Comparison of ENCODE assay signal across 32 cellular contexts in genomic region chr6:107682721-107683120, GRCh38.
"Had no signal": no experiment of that assay in that cellular context is flagged by ENCODE, and none has a peak within 500 bp of the region (broad histone marks: within the 10 kb centered on the region; RNA-seq: fewer than 3 reads in every experiment).

No MANE protein-coding gene starts in this region.

- H3K27me3 ChIP-seq: adrenal gland, ascending aorta, body of pancreas, brain microvascular endothelial cell, breast epithelium, cardiac muscle cell had no signal

- ATAC-seq: activated naive CD4-positive, alpha-beta T cell treated with anti-CD3 and anti-CD28 coated beads, Interleukin-2, amount 50 U/mL, for 72 hours; activated naive CD8-positive, alpha-beta T cell treated with anti-CD3 and anti-CD28 coated beads, Interleukin-2, amount 50 U/mL, for 24 hours; activated T-cell treated with anti-CD3 and anti-CD28 coated beads, Interleukin-2, amount 50 U/mL, for 4 hours; activated T-cell treated with anti-CD3 and anti-CD28 coated beads, Interleukin-2, amount 50 U/mL, for 72 hours; activated T-helper 17 cell treated with anti-CD3 and anti-CD28 coated beads, Interleukin-2, amount 50 U/mL, for 72 hours; body of pancreas had no signal

- H3K4me1 ChIP-seq: ascending aorta, body of pancreas, breast epithelium had no signal

- DNase-seq: activated effector memory CD4-positive, alpha-beta T cell treated with anti-CD3 and anti-CD28 coated beads, Interleukin-2, amount 50 U/mL, for 16 hours; activated effector memory CD4-positive, alpha-beta T cell treated with Interleukin-2 at 50 U/mL for 16 hours; activated gamma-delta T cell; activated gamma-delta T cell treated with Interleukin-2 at 50 U/mL for 16 hours; activated naive CD4-positive, alpha-beta T cell; activated naive CD4-positive, alpha-beta T cell treated with anti-CD3 and anti-CD28 coated beads for 36 hours; activated naive CD4-positive, alpha-beta T cell treated with anti-CD3 and anti-CD28 coated beads, Interleukin-2, amount 10 ng/mL, durations not matched to agents 7 days and 5 days; activated naive CD4-positive, alpha-beta T cell treated with anti-CD3 and anti-CD28 coated beads, Interleukin-2, amount 50 U/mL, for 16 hours; activated naive CD4-positive, alpha-beta T cell treated with Interleukin-2 at 50 U/mL for 16 hours; activated naive CD8-positive, alpha-beta T cell treated with anti-CD3 and anti-CD28 coated beads for 36 hours; activated naive CD8-positive, alpha-beta T cell treated with anti-CD3 and anti-CD28 coated beads, Interleukin-2, amount 10 ng/mL, durations not matched to agents 7 days and 5 days; activated naive CD8-positive, alpha-beta T cell treated with anti-CD3 and anti-CD28 coated beads, Interleukin-2, amount 50 U/mL, for 24 hours; activated T-cell treated with anti-CD3 and anti-CD28 coated beads, Interleukin-2, amount 50 U/mL, for 1 hour; activated T-cell treated with anti-CD3 and anti-CD28 coated beads, Interleukin-2, amount 50 U/mL, for 24 hours; activated T-cell treated with anti-CD3 and anti-CD28 coated beads, Interleukin-2, amount 50 U/mL, for 4 hours; activated T-cell treated with anti-CD3 and anti-CD28 coated beads, Interleukin-2, amount 50 U/mL, for 48 hours; activated T-cell treated with anti-CD3 and anti-CD28 coated beads, Interleukin-2, amount 50 U/mL, for 72 hours; adrenal gland; amniotic stem cell; amygdala; anterior cingulate cortex; aorta; body of pancreas; brain microvascular endothelial cell; caudate nucleus; central memory CD4-positive, alpha-beta T cell; cerebellar nuclear complex had no signal

- H3K27ac ChIP-seq: adrenal gland, ascending aorta, body of pancreas, brain microvascular endothelial cell, breast epithelium, cardiac muscle cell had no signal

- H3K4me3 ChIP-seq: adrenal gland, ascending aorta, body of pancreas, breast epithelium, cardiac muscle cell had no signal

- H3K9me3 ChIP-seq: adrenal gland, ascending aorta, body of pancreas had no signal

- H3K36me3 ChIP-seq: adrenal gland, ascending aorta, brain microvascular endothelial cell, breast epithelium, cardiac muscle cell had no signal
